2 cellular contexts compared by ENCODE assay signal in the genomic region with DNA sequence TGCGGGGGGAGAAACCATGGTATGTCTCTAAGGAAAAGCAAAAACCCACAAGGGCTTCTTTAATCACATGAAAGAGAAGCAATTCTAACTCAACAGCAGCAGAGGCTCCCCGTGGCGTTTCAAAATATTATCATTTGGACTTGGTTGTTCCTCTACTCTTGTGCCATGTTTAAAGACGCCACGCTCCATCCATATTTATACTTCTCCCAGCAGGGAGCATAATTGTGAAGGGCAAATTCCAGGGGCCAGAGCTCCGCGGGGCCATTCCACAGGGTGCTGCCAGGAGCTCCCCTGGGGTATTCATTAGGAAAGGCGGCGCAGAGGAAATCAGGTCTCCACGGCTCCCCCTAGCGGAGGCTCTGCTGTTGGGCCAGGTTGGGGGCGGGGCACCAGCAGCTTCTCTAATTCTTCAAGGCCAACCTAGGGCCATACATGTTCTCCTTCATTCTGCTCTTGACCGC.
TF ChIP-seq lines count a peak whose summit lies in the region.

No MANE protein-coding gene starts in this region.

TF ChIP-seq in WTC11, 78 proteins besides CTCF, POLR2A, EP300 and RAD21 (continued from another document):
- TF ChIP-seq, protein P1, sequence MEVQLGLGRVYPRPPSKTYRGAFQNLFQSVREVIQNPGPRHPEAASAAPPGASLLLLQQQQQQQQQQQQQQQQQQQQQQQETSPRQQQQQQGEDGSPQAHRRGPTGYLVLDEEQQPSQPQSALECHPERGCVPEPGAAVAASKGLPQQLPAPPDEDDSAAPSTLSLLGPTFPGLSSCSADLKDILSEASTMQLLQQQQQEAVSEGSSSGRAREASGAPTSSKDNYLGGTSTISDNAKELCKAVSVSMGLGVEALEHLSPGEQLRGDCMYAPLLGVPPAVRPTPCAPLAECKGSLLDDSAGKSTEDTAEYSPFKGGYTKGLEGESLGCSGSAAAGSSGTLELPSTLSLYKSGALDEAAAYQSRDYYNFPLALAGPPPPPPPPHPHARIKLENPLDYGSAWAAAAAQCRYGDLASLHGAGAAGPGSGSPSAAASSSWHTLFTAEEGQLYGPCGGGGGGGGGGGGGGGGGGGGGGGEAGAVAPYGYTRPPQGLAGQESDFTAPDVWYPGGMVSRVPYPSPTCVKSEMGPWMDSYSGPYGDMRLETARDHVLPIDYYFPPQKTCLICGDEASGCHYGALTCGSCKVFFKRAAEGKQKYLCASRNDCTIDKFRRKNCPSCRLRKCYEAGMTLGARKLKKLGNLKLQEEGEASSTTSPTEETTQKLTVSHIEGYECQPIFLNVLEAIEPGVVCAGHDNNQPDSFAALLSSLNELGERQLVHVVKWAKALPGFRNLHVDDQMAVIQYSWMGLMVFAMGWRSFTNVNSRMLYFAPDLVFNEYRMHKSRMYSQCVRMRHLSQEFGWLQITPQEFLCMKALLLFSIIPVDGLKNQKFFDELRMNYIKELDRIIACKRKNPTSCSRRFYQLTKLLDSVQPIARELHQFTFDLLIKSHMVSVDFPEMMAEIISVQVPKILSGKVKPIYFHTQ (CRISPR knock-in tag; IDR thresholded peaks at IDR 0.05), result no peak
- TF ChIP-seq ZBTB21 (CRISPR knock-in tag; IDR thresholded peaks at IDR 0.05; ENCODE audit: borderline replicate concordance) (no peak), MXD4 (CRISPR knock-in tag; IDR thresholded peaks at IDR 0.05; ENCODE audit: borderline replicate concordance) (no peak), ELF4 (CRISPR knock-in tag; IDR thresholded peaks at IDR 0.05; ENCODE audit: low read depth) (no peak), ZNF423 (CRISPR knock-in tag; IDR thresholded peaks at IDR 0.05) (peak; percentile 95), ZNF396 (CRISPR knock-in tag; IDR thresholded peaks at IDR 0.05; ENCODE audit: borderline replicate concordance) (0 out of 2 replicates have a peak, but pooled peaks have one; percentile 27), GRHL2 (CRISPR knock-in tag; IDR thresholded peaks at IDR 0.05; ENCODE audit: insufficient replicate concordance, severe bottlenecking) (no peak)
- TF ChIP-seq, protein P2, sequence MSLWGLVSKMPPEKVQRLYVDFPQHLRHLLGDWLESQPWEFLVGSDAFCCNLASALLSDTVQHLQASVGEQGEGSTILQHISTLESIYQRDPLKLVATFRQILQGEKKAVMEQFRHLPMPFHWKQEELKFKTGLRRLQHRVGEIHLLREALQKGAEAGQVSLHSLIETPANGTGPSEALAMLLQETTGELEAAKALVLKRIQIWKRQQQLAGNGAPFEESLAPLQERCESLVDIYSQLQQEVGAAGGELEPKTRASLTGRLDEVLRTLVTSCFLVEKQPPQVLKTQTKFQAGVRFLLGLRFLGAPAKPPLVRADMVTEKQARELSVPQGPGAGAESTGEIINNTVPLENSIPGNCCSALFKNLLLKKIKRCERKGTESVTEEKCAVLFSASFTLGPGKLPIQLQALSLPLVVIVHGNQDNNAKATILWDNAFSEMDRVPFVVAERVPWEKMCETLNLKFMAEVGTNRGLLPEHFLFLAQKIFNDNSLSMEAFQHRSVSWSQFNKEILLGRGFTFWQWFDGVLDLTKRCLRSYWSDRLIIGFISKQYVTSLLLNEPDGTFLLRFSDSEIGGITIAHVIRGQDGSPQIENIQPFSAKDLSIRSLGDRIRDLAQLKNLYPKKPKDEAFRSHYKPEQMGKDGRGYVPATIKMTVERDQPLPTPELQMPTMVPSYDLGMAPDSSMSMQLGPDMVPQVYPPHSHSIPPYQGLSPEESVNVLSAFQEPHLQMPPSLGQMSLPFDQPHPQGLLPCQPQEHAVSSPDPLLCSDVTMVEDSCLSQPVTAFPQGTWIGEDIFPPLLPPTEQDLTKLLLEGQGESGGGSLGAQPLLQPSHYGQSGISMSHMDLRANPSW (CRISPR knock-in tag; conservative IDR thresholded peaks at IDR 0.05; ENCODE audit: low read depth), result no peak

TF ChIP-seq in HepG2, 621 proteins besides CTCF, POLR2A, EP300 and RAD21 (continued from another document):
- TF ChIP-seq, protein P3, sequence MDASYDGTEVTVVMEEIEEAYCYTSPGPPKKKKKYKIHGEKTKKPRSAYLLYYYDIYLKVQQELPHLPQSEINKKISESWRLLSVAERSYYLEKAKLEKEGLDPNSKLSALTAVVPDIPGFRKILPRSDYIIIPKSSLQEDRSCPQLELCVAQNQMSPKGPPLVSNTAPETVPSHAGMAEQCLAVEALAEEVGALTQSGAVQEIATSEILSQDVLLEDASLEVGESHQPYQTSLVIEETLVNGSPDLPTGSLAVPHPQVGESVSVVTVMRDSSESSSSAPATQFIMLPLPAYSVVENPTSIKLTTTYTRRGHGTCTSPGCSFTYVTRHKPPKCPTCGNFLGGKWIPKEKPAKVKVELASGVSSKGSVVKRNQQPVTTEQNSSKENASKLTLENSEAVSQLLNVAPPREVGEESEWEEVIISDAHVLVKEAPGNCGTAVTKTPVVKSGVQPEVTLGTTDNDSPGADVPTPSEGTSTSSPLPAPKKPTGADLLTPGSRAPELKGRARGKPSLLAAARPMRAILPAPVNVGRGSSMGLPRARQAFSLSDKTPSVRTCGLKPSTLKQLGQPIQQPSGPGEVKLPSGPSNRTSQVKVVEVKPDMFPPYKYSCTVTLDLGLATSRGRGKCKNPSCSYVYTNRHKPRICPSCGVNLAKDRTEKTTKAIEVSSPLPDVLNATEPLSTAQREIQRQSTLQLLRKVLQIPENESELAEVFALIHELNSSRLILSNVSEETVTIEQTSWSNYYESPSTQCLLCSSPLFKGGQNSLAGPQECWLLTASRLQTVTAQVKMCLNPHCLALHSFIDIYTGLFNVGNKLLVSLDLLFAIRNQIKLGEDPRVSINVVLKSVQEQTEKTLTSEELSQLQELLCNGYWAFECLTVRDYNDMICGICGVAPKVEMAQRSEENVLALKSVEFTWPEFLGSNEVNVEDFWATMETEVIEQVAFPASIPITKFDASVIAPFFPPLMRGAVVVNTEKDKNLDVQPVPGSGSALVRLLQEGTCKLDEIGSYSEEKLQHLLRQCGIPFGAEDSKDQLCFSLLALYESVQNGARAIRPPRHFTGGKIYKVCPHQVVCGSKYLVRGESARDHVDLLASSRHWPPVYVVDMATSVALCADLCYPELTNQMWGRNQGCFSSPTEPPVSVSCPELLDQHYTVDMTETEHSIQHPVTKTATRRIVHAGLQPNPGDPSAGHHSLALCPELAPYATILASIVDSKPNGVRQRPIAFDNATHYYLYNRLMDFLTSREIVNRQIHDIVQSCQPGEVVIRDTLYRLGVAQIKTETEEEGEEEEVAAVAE (CRISPR knock-in tag; IDR thresholded peaks at IDR 0.05; ENCODE audit: borderline replicate concordance), result no peak
- TF ChIP-seq SP5 (CRISPR knock-in tag; IDR thresholded peaks at IDR 0.05; ENCODE audit: borderline replicate concordance, low read depth) (peak; percentile 73), GTF3A (CRISPR knock-in tag; conservative IDR thresholded peaks at IDR 0.05) (no peak), XRCC5 (optimal IDR thresholded peaks at IDR 0.05; ENCODE audit: low read length) (peak; percentile 63), JARID2 (CRISPR knock-in tag; IDR thresholded peaks at IDR 0.05; ENCODE audit: insufficient replicate concordance) (no peak)
- TF ChIP-seq, protein P4, sequence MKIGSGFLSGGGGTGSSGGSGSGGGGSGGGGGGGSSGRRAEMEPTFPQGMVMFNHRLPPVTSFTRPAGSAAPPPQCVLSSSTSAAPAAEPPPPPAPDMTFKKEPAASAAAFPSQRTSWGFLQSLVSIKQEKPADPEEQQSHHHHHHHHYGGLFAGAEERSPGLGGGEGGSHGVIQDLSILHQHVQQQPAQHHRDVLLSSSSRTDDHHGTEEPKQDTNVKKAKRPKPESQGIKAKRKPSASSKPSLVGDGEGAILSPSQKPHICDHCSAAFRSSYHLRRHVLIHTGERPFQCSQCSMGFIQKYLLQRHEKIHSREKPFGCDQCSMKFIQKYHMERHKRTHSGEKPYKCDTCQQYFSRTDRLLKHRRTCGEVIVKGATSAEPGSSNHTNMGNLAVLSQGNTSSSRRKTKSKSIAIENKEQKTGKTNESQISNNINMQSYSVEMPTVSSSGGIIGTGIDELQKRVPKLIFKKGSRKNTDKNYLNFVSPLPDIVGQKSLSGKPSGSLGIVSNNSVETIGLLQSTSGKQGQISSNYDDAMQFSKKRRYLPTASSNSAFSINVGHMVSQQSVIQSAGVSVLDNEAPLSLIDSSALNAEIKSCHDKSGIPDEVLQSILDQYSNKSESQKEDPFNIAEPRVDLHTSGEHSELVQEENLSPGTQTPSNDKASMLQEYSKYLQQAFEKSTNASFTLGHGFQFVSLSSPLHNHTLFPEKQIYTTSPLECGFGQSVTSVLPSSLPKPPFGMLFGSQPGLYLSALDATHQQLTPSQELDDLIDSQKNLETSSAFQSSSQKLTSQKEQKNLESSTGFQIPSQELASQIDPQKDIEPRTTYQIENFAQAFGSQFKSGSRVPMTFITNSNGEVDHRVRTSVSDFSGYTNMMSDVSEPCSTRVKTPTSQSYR (CRISPR knock-in tag; IDR thresholded peaks at IDR 0.05; ENCODE audit: borderline replicate concordance), result peak; percentile 77
